In the genomic region with DNA sequence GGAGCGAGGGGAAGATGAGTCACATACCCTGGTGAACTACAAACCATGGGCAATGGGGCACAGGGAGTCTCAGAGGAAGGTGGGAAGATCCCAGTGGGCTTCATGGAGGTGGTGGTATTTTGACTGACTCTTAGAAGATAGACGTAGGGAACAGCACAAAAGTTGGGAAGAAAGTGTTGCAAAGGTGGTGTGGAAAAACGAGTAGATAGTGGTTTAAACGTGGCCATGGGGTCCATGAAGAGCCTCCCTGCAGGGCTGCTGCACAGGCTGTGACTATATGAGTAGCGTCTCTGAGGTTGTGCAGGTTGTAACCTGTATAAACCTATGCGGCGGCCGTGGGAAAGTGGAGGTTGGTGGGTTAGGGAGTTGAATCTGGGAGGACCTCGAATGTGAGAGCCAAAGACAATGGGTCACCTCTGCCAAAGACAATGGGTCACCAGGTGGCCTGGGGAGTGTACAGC, we compare ENCODE assay signal across 10 cellular contexts. TPM values are rescaled to one million over a fixed set of nuclear protein-coding genes. Genes with fewer than 3 reads are reported as not detected.
DNase-seq lines count a peak whose midpoint lies in the region; ATAC-seq and TF ChIP-seq lines count a peak whose summit lies in the region.
"Had no signal": no experiment of that assay in that cellular context is flagged by ENCODE, and none has a peak within 500 bp of the region (broad histone marks: within the 10 kb centered on the region; RNA-seq: fewer than 3 reads in every experiment).

No MANE protein-coding gene starts in this region.

- H3K4me3 ChIP-seq in PC-9 (no peak overlapping the region), endodermal cell (ENCODE audit: low read length) (no peak overlapping the region), skeletal muscle satellite cell (ENCODE audit: low read length) (no peak overlapping the region)

- H2AFZ ChIP-seq in PC-9: no peak overlapping the region

- no peaks in the 10 kb centered on the region for H3K9me3 Mint-ChIP-seq in Calu3 (ENCODE audit: low read depth, unreplicated experiment)
- no peaks in the 10 kb centered on the region for H3K9me3 Mint-ChIP-seq in endodermal cell
- no peaks in the 10 kb centered on the region for H3K9me3 Mint-ChIP-seq in activated CD4-positive, alpha-beta T cell treated with anti-CD3 and anti-CD28 coated beads, Interleukin-2, amount 10 ng/mL, durations not matched to agents 7 days and 5 days
- H3K9me3 Mint-ChIP-seq: activated naive CD4-positive, alpha-beta T cell treated with anti-CD3 and anti-CD28 coated beads, Interleukin-2, amount 50 U/mL, for 24 hours; CD4-positive, alpha-beta T cell had no signal

- peak overlapping the region; percentile 66 for H3K27ac Mint-ChIP-seq in Calu3 (ENCODE audit: unreplicated experiment)
- H3K27ac Mint-ChIP-seq in endodermal cell: no peak overlapping the region
- no peak overlapping the region for H3K27ac Mint-ChIP-seq in activated CD4-positive, alpha-beta T cell treated with anti-CD3 and anti-CD28 coated beads, Interleukin-2, amount 10 ng/mL, durations not matched to agents 7 days and 5 days
- H3K27ac Mint-ChIP-seq: activated naive CD4-positive, alpha-beta T cell treated with anti-CD3 and anti-CD28 coated beads, Interleukin-2, amount 50 U/mL, for 24 hours; CD4-positive, alpha-beta T cell had no signal

- no peaks in the 10 kb centered on the region for H3K36me3 Mint-ChIP-seq in Calu3 (ENCODE audit: insufficient read depth, unreplicated experiment)
- no peaks in the 10 kb centered on the region for H3K36me3 Mint-ChIP-seq in endodermal cell (ENCODE audit: low read depth)
- no peaks in the 10 kb centered on the region for H3K36me3 Mint-ChIP-seq in activated CD4-positive, alpha-beta T cell treated with anti-CD3 and anti-CD28 coated beads, Interleukin-2, amount 10 ng/mL, durations not matched to agents 7 days and 5 days (ENCODE audit: low read depth)
- H3K36me3 Mint-ChIP-seq: activated naive CD4-positive, alpha-beta T cell treated with anti-CD3 and anti-CD28 coated beads, Interleukin-2, amount 50 U/mL, for 24 hours had no signal

- H3K4me1 Mint-ChIP-seq in Calu3 (ENCODE audit: low read depth, unreplicated experiment) (peaks cover 10% of the 10 kb centered on the region), endodermal cell (peaks cover 13% of the 10 kb centered on the region)
- H3K4me1 Mint-ChIP-seq in activated CD4-positive, alpha-beta T cell treated with anti-CD3 and anti-CD28 coated beads, Interleukin-2, amount 10 ng/mL, durations not matched to agents 7 days and 5 days: peaks cover 19% of the 10 kb centered on the region

- 51 to 74% methylated on average over 5 to 9 of the region's 9 CpGs for WGBS in endodermal cell (ENCODE audit: insufficient coverage in 1 of 2, insufficient read length in 1 of 2), 2 experiments

- H3K27me3 ChIP-seq in PC-9 (ENCODE audit: insufficient read depth, low read depth): no peaks in the 10 kb centered on the region
- peaks cover 34% of the 10 kb centered on the region for H3K27me3 ChIP-seq in endodermal cell (ENCODE audit: control insufficient read depth, insufficient read depth, low read length, poor library complexity, severe bottlenecking)
- no peaks in the 10 kb centered on the region for H3K27me3 ChIP-seq in skeletal muscle satellite cell (ENCODE audit: control insufficient read depth, insufficient read depth, low read length)

- H3K9me3 ChIP-seq in PC-9 (ENCODE audit: insufficient read depth, low read depth): no peaks in the 10 kb centered on the region
- no peaks in the 10 kb centered on the region for H3K9me3 ChIP-seq in endodermal cell (ENCODE audit: control insufficient read depth, low read length)
- H3K9me3 ChIP-seq in skeletal muscle satellite cell (replicated peaks; ENCODE audit: low read length): no peaks in the 10 kb centered on the region

- ATAC-seq in GM18498 (IDR thresholded peaks at IDR 0.05; ENCODE audit: unreplicated experiment): no peak

- H3K9ac ChIP-seq in endodermal cell (ENCODE audit: extremely low read depth, low read length, poor library complexity, severe bottlenecking): no peak overlapping the region
- H3K9ac ChIP-seq in skeletal muscle satellite cell (ENCODE audit: low read depth, low read length): no peak overlapping the region

- peaks cover 5% of the 10 kb centered on the region for H3K4me1 ChIP-seq in PC-9 (replicated peaks; ENCODE audit: insufficient read depth)
- no peaks in the 10 kb centered on the region for H3K4me1 ChIP-seq in endodermal cell (ENCODE audit: control insufficient read depth, insufficient read depth, low read length)
- H3K4me1 ChIP-seq in skeletal muscle satellite cell (ENCODE audit: control insufficient read depth, insufficient read depth, low read length): peaks cover 32% of the 10 kb centered on the region

- H3K27ac ChIP-seq in PC-9: no peak overlapping the region
- H3K27ac ChIP-seq in endodermal cell (ENCODE audit: low read depth, low read length): no peak overlapping the region

- H3F3A ChIP-seq in PC-9 (ENCODE audit: insufficient read depth, low read depth): peaks cover 13% of the 10 kb centered on the region; the same call in 1 of the 2 replicates

- H3K4me3 Mint-ChIP-seq in Calu3 (ENCODE audit: low read depth, unreplicated experiment) (no peak overlapping the region), endodermal cell (no peak overlapping the region)
- no peak overlapping the region for H3K4me3 Mint-ChIP-seq in activated CD4-positive, alpha-beta T cell treated with anti-CD3 and anti-CD28 coated beads, Interleukin-2, amount 10 ng/mL, durations not matched to agents 7 days and 5 days
- H3K4me3 Mint-ChIP-seq: activated naive CD4-positive, alpha-beta T cell treated with anti-CD3 and anti-CD28 coated beads, Interleukin-2, amount 50 U/mL, for 24 hours; CD4-positive, alpha-beta T cell had no signal

- intact Hi-C loops in Calu3 (cut with micrococcal nuclease; ENCODE audit: unreplicated experiment): loop anchor here (2.0 to 5.0 kb wide), 2 partner anchors 17 to 46 kb away; a partner anchor contains a TSS
- intact Hi-C loops in PC-9 (cut with micrococcal nuclease; ENCODE audit: unreplicated experiment): loop anchor here (1.0 to 10.0 kb wide), 4 partner anchors 12 to 579 kb away; no protein-coding TSS in a partner anchor

- no peaks in the 10 kb centered on the region for H3K36me3 ChIP-seq in PC-9 (ENCODE audit: low read depth)
- H3K36me3 ChIP-seq in endodermal cell (ENCODE audit: control insufficient read depth, insufficient read depth, low read length): no peaks in the 10 kb centered on the region
- no peaks in the 10 kb centered on the region for H3K36me3 ChIP-seq in skeletal muscle satellite cell (ENCODE audit: insufficient read depth, low read length)

- DNase-seq in Calu3 (no peak), PC-9 (no peak), endodermal cell (no peak), NCI-H82 (lab: John Stamatoyannopoulos, UW) (no peak), ureter (ENCODE audit: low spot score) (no peak)
- no peak for DNase-seq in activated CD4-positive, alpha-beta T cell treated with anti-CD3 and anti-CD28 coated beads, Interleukin-2, amount 10 ng/mL, durations not matched to agents 7 days and 5 days

- H3K79me2 ChIP-seq in PC-9 (ENCODE audit: low read depth): no peaks in the 10 kb centered on the region

- 0 out of 2 replicates have a peak overlapping the region, but pooled peaks have one; percentile 6 for H3K4me2 ChIP-seq in PC-9
- H3K4me2 ChIP-seq in skeletal muscle satellite cell (ENCODE audit: low read length): peak overlapping the region; percentile 65

- POLR2A ChIA-PET in PC-9 (lab: Charles Lee; ENCODE audit: unreplicated experiment): interaction anchor here (0.6 kb wide), 1 partner anchor 495 kb away, joined by 5 read pairs; no protein-coding TSS in a partner anchor
- POLR2A ChIA-PET in activated CD4-positive, alpha-beta T cell treated with anti-CD3 and anti-CD28 coated beads, Interleukin-2, amount 10 ng/mL, durations not matched to agents 7 days and 5 days (lab: Charles Lee): no interaction called here

- no peaks in the 10 kb centered on the region for H4K20me1 ChIP-seq in PC-9 (ENCODE audit: insufficient read depth)

- H3K27me3 Mint-ChIP-seq in Calu3 (ENCODE audit: unreplicated experiment): peaks cover 40% of the 10 kb centered on the region
- peaks cover 42% of the 10 kb centered on the region for H3K27me3 Mint-ChIP-seq in endodermal cell (ENCODE audit: insufficient read depth)
- H3K27me3 Mint-ChIP-seq in activated CD4-positive, alpha-beta T cell treated with anti-CD3 and anti-CD28 coated beads, Interleukin-2, amount 10 ng/mL, durations not matched to agents 7 days and 5 days: peaks cover 26% of the 10 kb centered on the region

- BruUV-seq in Calu3 (replicated peaks; lab: Mats Ljungman, UMichigan): no TSS peak
- no TSS peak for BruUV-seq in PC-9 (replicated peaks; lab: Mats Ljungman, UMichigan)

- CTCF ChIA-PET in Calu3 (lab: Charles Lee): interaction anchor here (1.5 to 1.6 kb wide), 2 partner anchors 15 to 43 kb away, joined by 5 to 17 read pairs; a partner anchor contains a TSS
- CTCF ChIA-PET in PC-9 (lab: Charles Lee): interaction anchor here (0.6 kb wide), 1 partner anchor 54 kb away, joined by 6 read pairs; no protein-coding TSS in a partner anchor
- CTCF ChIA-PET in activated CD4-positive, alpha-beta T cell treated with anti-CD3 and anti-CD28 coated beads, Interleukin-2, amount 10 ng/mL, durations not matched to agents 7 days and 5 days (lab: Charles Lee): interaction anchor here (0.6 to 6.9 kb wide), 7 partner anchors 12 to 105 kb away, joined by 3 to 111 read pairs (median 4); a partner anchor contains a TSS

- TF ChIP-seq CTCF in Calu3 (IDR thresholded peaks at IDR 0.05; ENCODE audit: unreplicated experiment): no peak
- no peak for TF ChIP-seq CTCF in PC-9 (conservative IDR thresholded peaks at IDR 0.05)
- peak; percentile 15 for TF ChIP-seq CTCF in endodermal cell (conservative IDR thresholded peaks at IDR 0.05)

- H3K9me2 ChIP-seq in PC-9 (ENCODE audit: insufficient read depth): no peaks in the 10 kb centered on the region

RNA-seq across cellular contexts. Expression of a gene that starts 13.8 kb away (rescaled TPM):
- total RNA-seq in Calu3 (2022) (23.7 TPM in 2 replicates), PC-9 (2021) (32.5 and 39.5 TPM in 2 replicates), endodermal cell (10 to 100 TPM; 76.8 to 85.9 TPM), ureter (63.6 TPM)
- polyA plus RNA-seq in endodermal cell (2013, experiment 1 of 2): 81.0 TPM
- 75.3 TPM for polyA plus RNA-seq in endodermal cell (2013, experiment 2 of 2)
- 79.1 and 103 TPM in 2 replicates for total RNA-seq in skeletal muscle satellite cell (2012; rRNA removed)
- total RNA-seq in activated CD4-positive, alpha-beta T cell treated with anti-CD3 and anti-CD28 coated beads, Interleukin-2, amount 10 ng/mL, durations not matched to agents 7 days and 5 days: 10 to 100 TPM; 17.5 to 18.8 TPM

RNA-seq across cellular contexts. Expression of a gene that starts 17.5 kb away (rescaled TPM):
- total RNA-seq in Calu3 (2022) (1.2 and 1.3 TPM in 2 replicates), PC-9 (2021) (2.3 and 2.8 TPM in 2 replicates), endodermal cell (1 to 10 TPM in 1 of 2 donors, under 1 TPM in 1; 0.49 to 1.1 TPM), ureter (0.18 TPM)
- polyA plus RNA-seq in endodermal cell (2013, experiment 1 of 2): 0.53 TPM
- polyA plus RNA-seq in endodermal cell (2013, experiment 2 of 2): 0.50 TPM
- total RNA-seq in skeletal muscle satellite cell (2012; rRNA removed): under 0.01 and 1.5 TPM in 2 replicates
- under 1 TPM; 0.65 to 0.74 TPM for total RNA-seq in activated CD4-positive, alpha-beta T cell treated with anti-CD3 and anti-CD28 coated beads, Interleukin-2, amount 10 ng/mL, durations not matched to agents 7 days and 5 days

RNA-seq across cellular contexts. Expression of a gene that starts 17.6 kb away (rescaled TPM):
- total RNA-seq in Calu3 (2022) (27.5 and 37.7 TPM in 2 replicates), PC-9 (2021) (30.6 and 35.2 TPM in 2 replicates), endodermal cell (1 to 10 TPM; 1.8 to 2.1 TPM), ureter (36.8 TPM)
- 3.2 TPM for polyA plus RNA-seq in endodermal cell (2013, experiment 1 of 2)
- polyA plus RNA-seq in endodermal cell (2013, experiment 2 of 2): 4.1 TPM
- 83.4 and 87.8 TPM in 2 replicates for total RNA-seq in skeletal muscle satellite cell (2012; rRNA removed)
- total RNA-seq in activated CD4-positive, alpha-beta T cell treated with anti-CD3 and anti-CD28 coated beads, Interleukin-2, amount 10 ng/mL, durations not matched to agents 7 days and 5 days: 10 to 100 TPM; 39.5 to 43.5 TPM

RNA-seq across cellular contexts. Expression of a gene that starts 26.1 kb away (rescaled TPM):
- total RNA-seq in Calu3 (2022): 13.8 and 14.7 TPM in 2 replicates
- total RNA-seq in PC-9 (2021): 7.5 and 7.9 TPM in 2 replicates
- total RNA-seq in endodermal cell: 10 to 100 TPM; 11.2 to 15.1 TPM
- polyA plus RNA-seq in endodermal cell (2013, experiment 1 of 2): 13.7 TPM
- 11.1 TPM for polyA plus RNA-seq in endodermal cell (2013, experiment 2 of 2)
- 5.6 and 7.6 TPM in 2 replicates for total RNA-seq in skeletal muscle satellite cell (2012; rRNA removed)
- total RNA-seq in ureter: 13.7 TPM
- total RNA-seq in activated CD4-positive, alpha-beta T cell treated with anti-CD3 and anti-CD28 coated beads, Interleukin-2, amount 10 ng/mL, durations not matched to agents 7 days and 5 days: 10 to 100 TPM in 1 of 2 experiments, 1 to 10 TPM in 1; 9.9 to 11.6 TPM

RNA-seq across cellular contexts. Expression of a gene that starts 26.1 kb away (rescaled TPM):
- total RNA-seq in Calu3 (2022) (42.7 and 44.7 TPM in 2 replicates), PC-9 (2021) (41.0 and 45.7 TPM in 2 replicates), endodermal cell (10 to 100 TPM; 68.9 to 72.8 TPM), ureter (74.7 TPM)
- 85.0 TPM for polyA plus RNA-seq in endodermal cell (2013, experiment 1 of 2)
- polyA plus RNA-seq in endodermal cell (2013, experiment 2 of 2): 76.2 TPM
- 63.6 and 70.0 TPM in 2 replicates for total RNA-seq in skeletal muscle satellite cell (2012; rRNA removed)
- total RNA-seq in activated CD4-positive, alpha-beta T cell treated with anti-CD3 and anti-CD28 coated beads, Interleukin-2, amount 10 ng/mL, durations not matched to agents 7 days and 5 days: 10 to 100 TPM; 55.9 to 57.0 TPM
